ENCODE assay signal across 1 cellular context in genomic region chr4:99382745-99383360, GRCh38.
TF ChIP-seq lines count a peak whose summit lies in the region.

No MANE protein-coding gene starts in this region.

TF ChIP-seq in IMR-90, 13 proteins besides CTCF, POLR2A, EP300 and RAD21:
- TF ChIP-seq FOS (IDR thresholded peaks at IDR 0.05; ENCODE audit: low read depth, low read length): no peak
- no peak for TF ChIP-seq MAFK (IDR thresholded peaks at IDR 0.05; ENCODE audit: low read depth, low read length)
- TF ChIP-seq MAZ (IDR thresholded peaks at IDR 0.05; ENCODE audit: borderline replicate concordance, low read depth, low read length): no peak
- no peak for TF ChIP-seq RCOR1 (IDR thresholded peaks at IDR 0.05; ENCODE audit: insufficient replicate concordance, low read length)
- no peak for TF ChIP-seq RFX5 (IDR thresholded peaks at IDR 0.05; ENCODE audit: low read depth, low read length)
- TF ChIP-seq CHD1 (IDR thresholded peaks at IDR 0.05; ENCODE audit: low read depth, low read length): no peak
- TF ChIP-seq USF2 (IDR thresholded peaks at IDR 0.05; ENCODE audit: low read depth, low read length): no peak
- no peak for TF ChIP-seq ELK1 (IDR thresholded peaks at IDR 0.05; ENCODE audit: borderline replicate concordance, low read depth, low read length)
- no peak for TF ChIP-seq CEBPB (IDR thresholded peaks at IDR 0.05; ENCODE audit: low read depth, low read length)
- no peak for TF ChIP-seq SMC3 (IDR thresholded peaks at IDR 0.05; ENCODE audit: low read depth, low read length)
- no peak for TF ChIP-seq BHLHE40 (IDR thresholded peaks at IDR 0.05; ENCODE audit: low read depth, low read length)
